Comparison of ENCODE assay signal across 8 cellular contexts in the genomic region with DNA sequence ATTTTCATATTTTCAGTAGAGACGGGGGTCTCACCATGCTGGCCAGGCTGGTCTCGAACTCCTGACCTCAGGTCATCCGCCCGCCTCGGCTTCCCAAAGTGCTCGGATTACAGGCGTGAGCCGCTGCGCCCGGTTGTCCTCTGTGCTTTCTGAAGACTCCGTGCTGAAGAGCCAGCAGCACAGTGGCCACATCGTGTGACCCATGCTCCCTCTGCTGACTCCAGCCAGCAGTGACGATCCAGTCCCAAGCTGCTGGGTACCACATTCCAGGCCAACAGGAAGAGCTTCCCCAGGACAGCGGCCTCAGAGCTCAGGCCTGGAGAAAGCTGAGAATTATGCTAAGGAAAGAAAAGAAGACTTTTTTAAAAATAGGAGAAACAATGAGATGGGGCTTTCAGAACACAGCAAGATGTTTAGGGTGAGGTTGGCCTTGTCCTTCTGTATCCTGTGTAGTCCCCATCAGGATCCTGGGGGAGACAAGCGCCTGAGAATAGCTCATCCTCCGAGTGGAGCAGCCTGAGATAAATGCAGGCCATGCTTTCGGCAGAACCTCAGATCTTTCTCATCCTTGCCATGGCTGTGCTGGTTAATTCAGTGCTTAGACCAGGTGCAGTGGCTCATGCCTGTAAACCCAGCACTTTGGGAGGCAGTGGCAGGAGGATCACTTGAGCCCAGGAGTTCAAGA.
A peak's percentile ranks its signal among the peaks of the same experiment; 100 is the strongest.
DNase-seq lines count a peak whose midpoint lies in the region; ATAC-seq and TF ChIP-seq lines count a peak whose summit lies in the region.

No MANE protein-coding gene starts in this region.

- H3K4me1 Mint-ChIP-seq in endothelial cell (ENCODE audit: unreplicated experiment) = peaks cover 14% of the 10 kb centered on the region
- peaks cover 6% of the 10 kb centered on the region for H3K4me1 Mint-ChIP-seq in osteocyte (ENCODE audit: unreplicated experiment)

- no peak overlapping the region for H3K27ac Mint-ChIP-seq in endothelial cell (ENCODE audit: unreplicated experiment)
- H3K27ac Mint-ChIP-seq in osteocyte (ENCODE audit: unreplicated experiment) = no peak overlapping the region

- no peak for ATAC-seq in HG03025 (IDR thresholded peaks at IDR 0.05; ENCODE audit: low FRiP score, unreplicated experiment)

- H3K36me3 Mint-ChIP-seq in endothelial cell (ENCODE audit: low read depth, unreplicated experiment) (no peaks in the 10 kb centered on the region), osteocyte (ENCODE audit: unreplicated experiment) (no peaks in the 10 kb centered on the region)

- H3K9me3 Mint-ChIP-seq in endothelial cell (ENCODE audit: unreplicated experiment) (no peaks in the 10 kb centered on the region), osteocyte (ENCODE audit: unreplicated experiment) (no peaks in the 10 kb centered on the region)

- H3K27me3 Mint-ChIP-seq in endothelial cell (ENCODE audit: unreplicated experiment) (no peaks in the 10 kb centered on the region), osteocyte (ENCODE audit: unreplicated experiment) (peaks cover 23% of the 10 kb centered on the region)

- H3K4me3 Mint-ChIP-seq in endothelial cell (ENCODE audit: unreplicated experiment) (no peak overlapping the region), osteocyte (ENCODE audit: unreplicated experiment) (no peak overlapping the region)

- DNase-seq in NCI-H69 (lab: John Stamatoyannopoulos, UW) (peak; percentile 46), endothelial cell (ENCODE audit: low spot score) (peak; percentile 66), osteocyte (ENCODE audit: extremely low spot score, unreplicated experiment) (no peak), dedifferentiated amniotic fluid mesenchymal stem cell (ENCODE audit: extremely low spot score) (no peak), NCI-H187 treated with DMSO at 0.1 percent for 48 hours (lab: John Stamatoyannopoulos, UW) (no peak), NOMO-1 (lab: John Stamatoyannopoulos, UW; ENCODE audit: unreplicated experiment in 2 of 2) (no peak)

- TF ChIP-seq CTCF in GM12873 (IDR thresholded peaks at IDR 0.05; ENCODE audit: insufficient read depth, low read depth, low read length, missing control alignments) (peak; percentile 12), endothelial cell (IDR thresholded peaks at IDR 0.05; ENCODE audit: unreplicated experiment) (no peak), osteocyte (IDR thresholded peaks at IDR 0.05) (peak; percentile 8)

Comparison
In these comparisons a context has a peak if more than half of its experiments do, and no peak if none do; other contexts are left out.
1. DNase-seq: peak in NCI-H69 (single experiment) and endothelial cell (single experiment); none in osteocyte (single experiment), dedifferentiated amniotic fluid mesenchymal stem cell (single experiment), NCI-H187 treated with DMSO at 0.1 percent for 48 hours (single experiment) and NOMO-1 (0 of 2).